8 cellular contexts compared by ENCODE assay signal in the genomic region with DNA sequence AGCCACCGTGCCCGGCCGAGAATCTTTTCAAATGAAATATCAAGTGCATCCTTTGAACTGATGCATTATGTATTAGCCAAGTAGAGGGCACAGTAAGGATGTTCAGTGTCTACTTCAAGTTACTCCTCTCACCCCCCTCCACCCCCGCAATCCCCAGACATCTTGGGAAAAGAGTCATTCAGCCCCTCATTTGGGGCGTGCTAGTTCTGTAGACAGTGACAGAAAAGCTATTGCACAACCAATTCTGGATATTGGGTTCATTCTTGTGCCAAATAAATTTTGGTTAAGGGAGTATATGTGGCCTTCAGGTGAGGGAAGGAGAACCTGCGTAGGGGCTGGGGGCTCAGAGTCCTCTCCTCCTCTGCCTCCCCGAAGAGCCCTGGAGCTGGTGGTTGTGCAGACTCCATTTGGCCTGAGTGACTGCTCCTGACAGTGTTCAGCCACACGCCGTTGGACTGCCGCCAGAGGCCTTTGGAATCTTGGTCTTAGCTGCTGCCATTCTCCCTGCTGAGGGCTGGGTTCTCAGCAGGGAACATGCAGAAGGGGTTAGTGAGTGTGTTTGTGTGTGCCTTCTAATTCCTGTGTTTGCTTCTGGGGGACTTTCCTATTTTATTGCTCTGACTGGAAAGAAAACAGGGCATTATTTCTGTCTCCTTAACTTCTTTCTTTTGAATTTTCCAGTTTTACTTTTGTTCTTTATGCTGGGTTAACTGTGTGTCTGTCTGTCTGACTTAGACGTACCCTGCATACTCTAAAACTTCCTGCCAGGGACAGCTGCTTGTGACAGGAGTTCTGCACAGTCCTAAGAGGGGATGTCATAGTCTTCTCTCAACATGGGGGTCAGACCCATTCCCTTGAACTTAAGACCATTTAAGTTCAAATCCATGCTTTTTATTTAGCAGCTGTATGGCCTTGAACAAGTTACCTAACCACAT. TPM values are rescaled to one million over a fixed set of nuclear protein-coding genes. Genes with fewer than 3 reads are reported as not detected.
DNase-seq lines count a peak whose midpoint lies in the region; ATAC-seq and TF ChIP-seq lines count a peak whose summit lies in the region.

No MANE protein-coding gene starts in this region.

- H3K56ac ChIP-seq in H9 (ENCODE audit: insufficient read length, low read depth, low read length) = no peak overlapping the region

- H3K4me1 ChIP-seq in H9 (ENCODE audit: insufficient read depth, low read length) (peaks cover 6% of the 10 kb centered on the region; the same call in 1 of the 2 replicates), right cardiac atrium (ENCODE audit: control insufficient read depth, insufficient read depth, low read length) (peaks cover 2% of the 10 kb centered on the region)

- H3T11ph ChIP-seq in H9 (ENCODE audit: low read length) = no peak overlapping the region

- H3K27me3 Mint-ChIP-seq in H9 (ENCODE audit: low read depth) = no peaks in the 10 kb centered on the region

- no peak overlapping the region for H3K9ac ChIP-seq in H9 (ENCODE audit: extremely low read depth, insufficient read length, low read length)

- H3K27ac ChIP-seq in H9 (ENCODE audit: insufficient read length, low read depth, low read length) = no peak overlapping the region
- peak overlapping the region; percentile 49 for H3K27ac ChIP-seq in VCaP
- H3K27ac ChIP-seq in right cardiac atrium (ENCODE audit: low read length) = peak overlapping the region; percentile 60

- no peak overlapping the region for H2BK5ac ChIP-seq in H9 (ENCODE audit: insufficient read length, low read length)

- no peaks in the 10 kb centered on the region for H3K9me3 ChIP-seq in H9 (ENCODE audit: control insufficient read depth, low read depth, low read length)
- H3K9me3 ChIP-seq in right cardiac atrium (ENCODE audit: control insufficient read depth, low read length) = no peaks in the 10 kb centered on the region

- H4K5ac ChIP-seq in H9 (ENCODE audit: insufficient read length, low read depth, low read length) = no peak overlapping the region

- no peak overlapping the region for H2BK20ac ChIP-seq in H9 (ENCODE audit: low read depth, low read length, poor library complexity, severe bottlenecking)

- H3K23me2 ChIP-seq in H9 (ENCODE audit: insufficient read length, low read depth, low read length, poor library complexity, severe bottlenecking) = no peaks in the 10 kb centered on the region

- peak overlapping the region in 1 of 3 experiments; percentile 33; a peak in 1 of 7 replicates for H3K27ac Mint-ChIP-seq in H9
- no peak overlapping the region for H3K27ac Mint-ChIP-seq in activated naive CD4-positive, alpha-beta T cell treated with anti-CD3 and anti-CD28 coated beads, Interleukin-2, amount 50 U/mL, for 72 hours

- no peak overlapping the region for H2BK15ac ChIP-seq in H9 (ENCODE audit: low read depth, low read length)

- H3K4ac ChIP-seq in H9 (ENCODE audit: low read depth, low read length) = no peak overlapping the region

- H3K36me3 Mint-ChIP-seq in H9 (ENCODE audit: insufficient read depth in 1 of 3, low read depth in 3 of 3) = no peaks in the 10 kb centered on the region
- H3K36me3 Mint-ChIP-seq in activated naive CD4-positive, alpha-beta T cell treated with anti-CD3 and anti-CD28 coated beads, Interleukin-2, amount 50 U/mL, for 72 hours = no peaks in the 10 kb centered on the region

- H4K8ac ChIP-seq in H9 (replicated peaks; ENCODE audit: insufficient read length, low read depth, low read length) = no peak overlapping the region

- no peak overlapping the region for H2BK120ac ChIP-seq in H9 (ENCODE audit: low read depth, low read length, poor library complexity, severe bottlenecking)

- H3K4me3 ChIP-seq in right cardiac atrium (ENCODE audit: low read length) (no peak overlapping the region), skeletal muscle cell (ENCODE audit: low read depth, low read length) (no peak overlapping the region)

- H3K27me3 ChIP-seq in H9 (ENCODE audit: insufficient read depth, low read length) (no peaks in the 10 kb centered on the region), right cardiac atrium (ENCODE audit: control insufficient read depth, insufficient read depth) (no peaks in the 10 kb centered on the region)

- no peak overlapping the region for H4K91ac ChIP-seq in H9 (ENCODE audit: insufficient read length, low read depth, low read length)

- no peak overlapping the region for H3K4me3 Mint-ChIP-seq in H9

- H3K79me1 ChIP-seq in H9 (ENCODE audit: insufficient read depth, low read depth, low read length, poor library complexity, severe bottlenecking) = no peaks in the 10 kb centered on the region

- H3K14ac ChIP-seq in H9 (ENCODE audit: insufficient read depth, low read length) = no peak overlapping the region

- no peak overlapping the region for H3K23ac ChIP-seq in H9 (ENCODE audit: insufficient read length, low read depth, low read length)

- no peak overlapping the region for H3K4me2 ChIP-seq in H9 (ENCODE audit: insufficient read depth, insufficient read length, low read length)

- TF ChIP-seq CTCF in H9 (conservative IDR thresholded peaks at IDR 0.05) (no peak), VCaP (conservative IDR thresholded peaks at IDR 0.05) (no peak)

- no peak overlapping the region for H2AFZ ChIP-seq in H9 (ENCODE audit: low read length)

- intact Hi-C loops in right cardiac atrium (cut with DNase I) = no loop called here

- H3K9me3 Mint-ChIP-seq in H9 = no peaks in the 10 kb centered on the region
- H3K9me3 Mint-ChIP-seq in activated naive CD4-positive, alpha-beta T cell treated with anti-CD3 and anti-CD28 coated beads, Interleukin-2, amount 50 U/mL, for 72 hours = no peaks in the 10 kb centered on the region

- no CpG with 5 or more reads among the region's 11 CpGs for WGBS in H9 (ENCODE audit: extremely low coverage, insufficient read length, low lambda C conversion rate)
- WGBS in right cardiac atrium = 38% methylated on average over 11 of the region's 11 CpGs

- ATAC-seq in right cardiac atrium = peak; percentile 94 to 96
- no peak for ATAC-seq in activated naive CD4-positive, alpha-beta T cell treated with anti-CD3 and anti-CD28 coated beads, Interleukin-2, amount 50 U/mL, for 72 hours
- no peak for ATAC-seq in GM21515 (IDR thresholded peaks at IDR 0.05; ENCODE audit: unreplicated experiment)

- DNase-seq in H9 (peak; percentile 36), right cardiac atrium (peak; percentile 92 to 98 (median 96)), skeletal muscle cell (ENCODE audit: low read depth) (peak; percentile 71), T1000 (lab: John Stamatoyannopoulos, UW) (no peak)
- no peak for DNase-seq in activated naive CD4-positive, alpha-beta T cell treated with anti-CD3 and anti-CD28 coated beads, Interleukin-2, amount 50 U/mL, for 72 hours (ENCODE audit: low spot score in 2 of 2)
- DNase-seq in activated CD4-positive, alpha-beta T cell treated with anti-CD3 and anti-CD28 coated beads for 48 hours = no peak

- H3K79me2 ChIP-seq in H9 (ENCODE audit: insufficient read depth, low read length) = no peaks in the 10 kb centered on the region

- H2BK12ac ChIP-seq in H9 (ENCODE audit: insufficient read length, low read depth, low read length) = no peak overlapping the region

- no peaks in the 10 kb centered on the region for H4K20me1 ChIP-seq in H9 (ENCODE audit: control insufficient read depth, insufficient read depth, insufficient read length)

- H3K18ac ChIP-seq in H9 (ENCODE audit: insufficient read length, low read depth, low read length) = no peak overlapping the region

- peaks cover 19 to 29% of the 10 kb centered on the region in 2 experiments for H3K4me1 Mint-ChIP-seq in H9

- no peak overlapping the region for H2AK5ac ChIP-seq in H9 (ENCODE audit: insufficient read length, low read length)

RNA-seq across cellular contexts. Expression of a gene that starts 21.0 kb away (rescaled TPM):
- 0.22 and 0.29 TPM in 2 replicates for total RNA-seq in H9 (2021)
- 10 to 100 TPM; 17.0 to 26.4 (median 24.7) TPM for total RNA-seq in right cardiac atrium
- 9.5 TPM for polyA plus RNA-seq in right cardiac atrium
- total RNA-seq in activated naive CD4-positive, alpha-beta T cell treated with anti-CD3 and anti-CD28 coated beads, Interleukin-2, amount 50 U/mL, for 72 hours = not detected

Comparison
In these comparisons a context has a peak if more than half of its experiments do, and no peak if none do; other contexts are left out.
1. DNase-seq: peak in H9 (single experiment), right cardiac atrium (3 of 3) and skeletal muscle cell (single experiment); none in activated naive CD4-positive, alpha-beta T cell treated with anti-CD3 and anti-CD28 coated beads, Interleukin-2, amount 50 U/mL, for 72 hours (0 of 2), T1000 (single experiment) and activated CD4-positive, alpha-beta T cell treated with anti-CD3 and anti-CD28 coated beads for 48 hours (single experiment).
2. ATAC-seq: peak in right cardiac atrium (2 of 2); none in activated naive CD4-positive, alpha-beta T cell treated with anti-CD3 and anti-CD28 coated beads, Interleukin-2, amount 50 U/mL, for 72 hours (0 of 2) and GM21515 (single experiment).
3. RNA of a gene that starts 21.0 kb away (total RNA-seq): 17.0 to 26.4 TPM in right cardiac atrium; 0.22 to 0.29 TPM in H9 and not detected in activated naive CD4-positive, alpha-beta T cell treated with anti-CD3 and anti-CD28 coated beads, Interleukin-2, amount 50 U/mL, for 72 hours; every median in the first group is over 10 times any median in the second.